ENCODE assay signal across 20 cellular contexts in the genomic region with DNA sequence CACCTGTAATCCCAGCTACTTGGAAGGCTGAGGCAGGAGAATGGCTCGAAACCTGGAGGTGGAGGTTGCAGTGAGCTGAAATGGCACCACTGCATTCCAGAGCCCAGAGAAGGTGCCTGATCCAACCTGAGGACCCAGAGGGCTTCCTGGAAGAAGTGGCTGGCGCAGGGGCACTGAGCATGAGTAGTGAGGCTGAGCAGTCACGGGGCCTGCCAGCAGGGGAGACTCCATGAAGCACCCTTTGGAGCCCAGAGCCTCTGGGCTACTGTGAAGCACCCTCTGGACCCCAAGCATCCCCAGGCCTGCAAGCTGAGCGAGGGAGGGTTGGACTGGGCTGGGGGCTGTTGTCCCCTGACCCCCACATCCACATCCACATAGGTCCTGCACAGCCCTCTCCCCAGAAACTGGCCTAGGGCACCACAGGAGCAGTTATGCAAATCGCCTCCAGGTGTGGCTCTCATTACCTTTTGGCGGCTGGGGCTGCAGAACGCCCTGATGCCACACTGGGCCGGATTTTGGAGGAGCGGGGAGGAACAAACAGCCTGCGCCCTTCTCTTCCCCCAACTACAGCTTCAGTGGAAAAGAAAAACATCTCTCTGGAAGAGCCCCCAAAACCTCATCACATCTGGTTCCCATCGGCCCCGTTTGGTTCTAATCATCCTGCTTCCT.
"Had no signal": no experiment of that assay in that cellular context is flagged by ENCODE, and none has a peak within 500 bp of the region (broad histone marks: within the 10 kb centered on the region; RNA-seq: fewer than 3 reads in every experiment).

No MANE protein-coding gene starts in this region.

- H3K27me3 ChIP-seq: breast epithelium had no signal

- H3K4me3 ChIP-seq: breast epithelium, suprapubic skin, tibial artery had no signal

- H3K36me3 ChIP-seq: breast epithelium, suprapubic skin, tibial artery had no signal

- H3K27ac ChIP-seq: breast epithelium, suprapubic skin, tibial artery had no signal

- H3K4me1 ChIP-seq: breast epithelium, suprapubic skin, tibial artery had no signal

- FAIRE-seq: kidney had no signal

- H3K9me3 ChIP-seq: breast epithelium, suprapubic skin, tibial artery had no signal

- DNase-seq: activated CD4-positive, alpha-beta T cell treated with anti-CD3 and anti-CD28 coated beads for 1 hour; activated CD4-positive, alpha-beta T cell treated with anti-CD3 and anti-CD28 coated beads, Interleukin-2, amount 10 ng/mL, durations not matched to agents 7 days and 5 days; activated CD8-positive, alpha-beta T cell treated with anti-CD3 and anti-CD28 coated beads for 36 hours; activated naive CD4-positive, alpha-beta T cell; activated T-cell treated with anti-CD3 and anti-CD28 coated beads, Interleukin-2, amount 50 U/mL, for 48 hours; central memory CD4-positive, alpha-beta T cell; foreskin fibroblast; head of caudate nucleus; hippocampal formation; kidney; midbrain; naive thymus-derived CD8-positive, alpha-beta T cell; right cardiac atrium; stimulated activated naive CD4-positive, alpha-beta T cell; T1000; tibial artery had no signal

- ATAC-seq: activated CD8-positive, alpha-beta T cell treated with anti-CD3 and anti-CD28 coated beads for 36 hours; activated naive CD4-positive, alpha-beta T cell treated with anti-CD3 and anti-CD28 coated beads, Interleukin-2, amount 50 U/mL, for 72 hours; esophagus mucosa; naive thymus-derived CD8-positive, alpha-beta T cell; right cardiac atrium had no signal
